In the genomic region with DNA sequence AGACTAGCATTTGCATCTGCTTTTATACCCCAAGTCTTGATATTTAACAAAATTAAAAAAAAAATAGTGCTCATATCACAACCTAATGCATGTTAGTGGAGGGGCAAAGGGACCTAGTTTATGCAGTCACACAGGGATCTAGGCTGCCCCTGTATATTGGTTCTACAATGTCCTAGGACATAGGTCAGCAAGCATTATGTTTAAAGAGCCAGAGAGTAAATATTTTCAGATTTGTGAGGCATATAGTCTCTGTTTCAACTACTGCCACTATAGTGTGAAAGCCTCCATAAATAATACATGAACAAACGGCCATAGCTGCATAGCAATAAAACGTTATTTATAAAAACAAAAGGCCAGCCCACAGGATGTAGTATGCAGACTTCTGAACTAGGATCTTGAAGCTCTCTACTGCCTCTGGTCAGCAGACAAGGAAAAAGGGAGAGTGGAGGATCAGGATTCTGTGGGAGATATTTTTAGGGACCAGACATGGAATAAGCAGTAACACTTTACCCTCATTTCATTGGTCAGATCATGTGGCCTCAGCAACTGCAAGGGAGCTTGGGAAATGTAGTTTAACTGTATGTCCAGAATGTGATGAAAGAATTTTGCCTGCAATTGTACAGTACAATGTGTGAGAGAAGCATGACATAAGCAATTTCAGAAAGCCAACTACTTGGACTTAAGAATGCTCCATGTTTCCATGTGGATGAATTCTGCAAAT, we compare ENCODE assay signal across 17 cellular contexts.
DNase-seq lines count a peak whose midpoint lies in the region; ATAC-seq and TF ChIP-seq lines count a peak whose summit lies in the region.
"Had no signal": no experiment of that assay in that cellular context is flagged by ENCODE, and none has a peak within 500 bp of the region (broad histone marks: within the 10 kb centered on the region; RNA-seq: fewer than 3 reads in every experiment).

No MANE protein-coding gene starts in this region.

- peaks cover 9% of the 10 kb centered on the region for H3K9me3 Mint-ChIP-seq in activated CD8-positive, alpha-beta memory T cell treated with anti-CD3 and anti-CD28 coated beads, Interleukin-2, amount 10 ng/mL, durations not matched to agents 7 days and 5 days (ENCODE audit: low read depth)

- H3K4me3 ChIP-seq in mucosa of descending colon, result no peak overlapping the region
- H3K4me3 ChIP-seq: gastrocnemius medialis, SJCRH30, spleen, tibial nerve had no signal

- intact Hi-C loops in mucosa of descending colon (cut with DNase I, micrococcal nuclease), result no loop called here

- H3K4me1 Mint-ChIP-seq in activated CD8-positive, alpha-beta memory T cell treated with anti-CD3 and anti-CD28 coated beads, Interleukin-2, amount 10 ng/mL, durations not matched to agents 7 days and 5 days, result no peaks in the 10 kb centered on the region

- no peak overlapping the region for H3K27ac Mint-ChIP-seq in activated CD8-positive, alpha-beta memory T cell treated with anti-CD3 and anti-CD28 coated beads, Interleukin-2, amount 10 ng/mL, durations not matched to agents 7 days and 5 days
- H3K27ac Mint-ChIP-seq: activated T-cell treated with anti-CD3 and anti-CD28 coated beads, Interleukin-2, amount 50 U/mL, for 24 hours had no signal

- no peaks in the 10 kb centered on the region for H3K9me3 ChIP-seq in mucosa of descending colon
- H3K9me3 ChIP-seq: gastrocnemius medialis, SJCRH30, tibial nerve had no signal

- TF ChIP-seq CTCF in mucosa of descending colon (IDR thresholded peaks at IDR 0.05), result no peak

- CTCF ChIA-PET in activated CD8-positive, alpha-beta memory T cell treated with anti-CD3 and anti-CD28 coated beads, Interleukin-2, amount 10 ng/mL, durations not matched to agents 7 days and 5 days (lab: Charles Lee), result no interaction called here

- no peaks in the 10 kb centered on the region for H3K36me3 Mint-ChIP-seq in activated CD8-positive, alpha-beta memory T cell treated with anti-CD3 and anti-CD28 coated beads, Interleukin-2, amount 10 ng/mL, durations not matched to agents 7 days and 5 days

- H3K36me3 ChIP-seq in mucosa of descending colon (ENCODE audit: low read depth), result no peaks in the 10 kb centered on the region
- H3K36me3 ChIP-seq: gastrocnemius medialis, SJCRH30, spleen, tibial nerve had no signal

- no peaks in the 10 kb centered on the region for H3K4me1 ChIP-seq in mucosa of descending colon (ENCODE audit: low read depth)
- H3K4me1 ChIP-seq: gastrocnemius medialis, SJCRH30, spleen had no signal

- ATAC-seq in mucosa of descending colon (peak; percentile 58), GM18909 (IDR thresholded peaks at IDR 0.05; ENCODE audit: poor library complexity, unreplicated experiment) (no peak)
- no peak for ATAC-seq in activated CD8-positive, alpha-beta memory T cell treated with anti-CD3 and anti-CD28 coated beads, Interleukin-2, amount 10 ng/mL, durations not matched to agents 7 days and 5 days
- ATAC-seq: gastrocnemius medialis had no signal

- H3K27me3 Mint-ChIP-seq in activated CD8-positive, alpha-beta memory T cell treated with anti-CD3 and anti-CD28 coated beads, Interleukin-2, amount 10 ng/mL, durations not matched to agents 7 days and 5 days, result no peaks in the 10 kb centered on the region
- H3K27me3 Mint-ChIP-seq: activated T-cell treated with anti-CD3 and anti-CD28 coated beads, Interleukin-2, amount 50 U/mL, for 24 hours had no signal

- DNase-seq in DMS153 treated with DMSO at 0.1 percent for 48 hours (lab: John Stamatoyannopoulos, UW; ENCODE audit: unreplicated experiment) (peak; percentile 65), HPDE6-E6E7 (ENCODE audit: extremely low spot score) (peak; percentile 27), SW480 (ENCODE audit: low spot score) (peak; percentile 59), mucosa of descending colon (no peak), cerebellum (ENCODE audit: low spot score) (no peak)
- DNase-seq in activated CD8-positive, alpha-beta memory T cell treated with anti-CD3 and anti-CD28 coated beads, Interleukin-2, amount 10 ng/mL, durations not matched to agents 7 days and 5 days, result no peak
- DNase-seq: activated T-cell treated with anti-CD3 and anti-CD28 coated beads, Interleukin-2, amount 50 U/mL, for 24 hours; aorta; COR-L47; effector CD8-positive, alpha-beta T cell; gastrocnemius medialis; GOT3; IMR-90; spleen had no signal

- no peak overlapping the region for H3K4me3 Mint-ChIP-seq in activated CD8-positive, alpha-beta memory T cell treated with anti-CD3 and anti-CD28 coated beads, Interleukin-2, amount 10 ng/mL, durations not matched to agents 7 days and 5 days
- H3K4me3 Mint-ChIP-seq: activated T-cell treated with anti-CD3 and anti-CD28 coated beads, Interleukin-2, amount 50 U/mL, for 24 hours had no signal

Comparison
In these comparisons a context has a peak if more than half of its experiments do, and no peak if none do; other contexts are left out.
1. DNase-seq: peak in DMS153 treated with DMSO at 0.1 percent for 48 hours (single experiment), HPDE6-E6E7 (single experiment) and SW480 (single experiment); none in mucosa of descending colon (0 of 3), activated CD8-positive, alpha-beta memory T cell treated with anti-CD3 and anti-CD28 coated beads, Interleukin-2, amount 10 ng/mL, durations not matched to agents 7 days and 5 days (single experiment) and cerebellum (single experiment).